18 cellular contexts compared by ENCODE assay signal in genomic region chr5:107555425-107556090, GRCh38.
DNase-seq lines count a peak whose midpoint lies in the region; ATAC-seq, FAIRE-seq and TF ChIP-seq lines count a peak whose summit lies in the region.
"Had no signal": no experiment of that assay in that cellular context is flagged by ENCODE, and none has a peak within 500 bp of the region (broad histone marks: within the 10 kb centered on the region; RNA-seq: fewer than 3 reads in every experiment).

No MANE protein-coding gene starts in this region.

- H3K36me3 ChIP-seq in PC-9 (ENCODE audit: low read depth) (no peaks in the 10 kb centered on the region; the same call in 1 of the 2 replicates), H1 (ENCODE audit: control insufficient read depth in 2 of 4, insufficient read depth in 4 of 4, low read length in 3 of 4) (no peaks in the 10 kb centered on the region), neural progenitor cell (peaks cover 4% of the 10 kb centered on the region)
- H3K36me3 ChIP-seq: BLaER1 treated with 17β-estradiol and CSF1 and Interleukin-3, amounts not matched to agents 10 nM and 100 nM; spleen had no signal

- CTCF ChIA-PET in PC-9 (lab: Charles Lee) (interaction anchor here (0.6 to 1.2 kb wide), 3 partner anchors 9 to 117 kb away, joined by 4 to 6 read pairs (median 4); no protein-coding TSS in a partner anchor), H1 (lab: Charles Lee; ENCODE audit: partially characterized antibody) (interaction anchor here (0.5 to 1.1 kb wide), 3 partner anchors 16 to 123 kb away, joined by 3 to 5 read pairs (median 3); no protein-coding TSS in a partner anchor)

- H3K18ac ChIP-seq in H1 (ENCODE audit: extremely low read depth, low read length) = no peak overlapping the region

- peak overlapping the region; percentile 67 for H2BK120ac ChIP-seq in H1 (replicated peaks; ENCODE audit: low read depth, low read length)

- no peak for TF ChIP-seq EP300 in H1 (IDR thresholded peaks at IDR 0.05; ENCODE audit: borderline replicate concordance in 1 of 2, low read depth in 2 of 2, low read length in 2 of 2)

- H3K14ac ChIP-seq in H1 (ENCODE audit: insufficient read length) = no peak overlapping the region

- H3K79me2 ChIP-seq in PC-9 (ENCODE audit: low read depth) = peaks cover 92% of the 10 kb centered on the region
- H3K79me2 ChIP-seq in H1 (ENCODE audit: control insufficient read depth in 1 of 2, insufficient read depth in 2 of 2, low read length in 2 of 2) = peaks cover 0 to 4% of the 10 kb centered on the region in 2 experiments; a peak in 1 of 4 replicates
- H3K79me2 ChIP-seq in neural progenitor cell (ENCODE audit: low read depth) = peaks cover 100% of the 10 kb centered on the region

- H3K23ac ChIP-seq in H1 (ENCODE audit: insufficient read length) = no peak overlapping the region

- H4K20me1 ChIP-seq in PC-9 (ENCODE audit: insufficient read depth) (no peaks in the 10 kb centered on the region), H1 (replicated peaks in 1 of 2; ENCODE audit: control insufficient read depth in 1 of 2, insufficient read depth in 2 of 2, low read length in 2 of 2) (no peaks in the 10 kb centered on the region), neural progenitor cell (ENCODE audit: low read depth) (peaks cover 100% of the 10 kb centered on the region)
- H4K20me1 ChIP-seq: BLaER1 treated with 17β-estradiol and CSF1 and Interleukin-3, amounts not matched to agents 10 nM and 100 nM had no signal

- H3K79me1 ChIP-seq in H1 (ENCODE audit: low read depth, low read length) = no peaks in the 10 kb centered on the region

- no TSS peak for BruUV-seq in PC-9 (replicated peaks; lab: Mats Ljungman, UMichigan)

- no peak overlapping the region for H2BK12ac ChIP-seq in H1 (ENCODE audit: low read depth, low read length)

- no peaks in the 10 kb centered on the region for H3K23me2 ChIP-seq in H1 (ENCODE audit: low read depth, low read length)

- no peak overlapping the region for H3K27ac Mint-ChIP-seq in neural progenitor cell
- H3K27ac Mint-ChIP-seq: naive thymus-derived CD8-positive, alpha-beta T cell had no signal

- H3K9me2 ChIP-seq in PC-9 (ENCODE audit: insufficient read depth) = no peaks in the 10 kb centered on the region

- DNase-seq in ELR (ENCODE audit: low read depth) (peak; percentile 86), PC-9 (peak in 1 of 2 experiments; percentile 67), H1 (ENCODE audit: low read depth in 1 of 2, low spot score in 2 of 2) (no peak), retinal pigment epithelial cell (ENCODE audit: low read depth) (peak; percentile 89), neural progenitor cell (ENCODE audit: low spot score) (no peak), NCI-H748 treated with DMSO at 0.1 percent for 48 hours (lab: John Stamatoyannopoulos, UW) (no peak), NCI-H345 (lab: John Stamatoyannopoulos, UW) (no peak)
- DNase-seq: amygdala; effector memory CD4-positive, alpha-beta T cell; head of caudate nucleus; naive thymus-derived CD8-positive, alpha-beta T cell; NCI-H226; NK-92 treated with Interleukin-12 subunit alpha and Interleukin-12 subunit beta, amount 100 ng/mL, for 24 hours; SJCRH30; spleen; testis had no signal

- intact Hi-C loops in PC-9 (cut with micrococcal nuclease; ENCODE audit: unreplicated experiment) = loop anchor here (2.0 kb wide), 1 partner anchor 131 kb away; no protein-coding TSS in a partner anchor

- H3K4ac ChIP-seq in H1 (replicated peaks; ENCODE audit: insufficient read length, low read depth, low read length) = no peak overlapping the region

- no peaks in the 10 kb centered on the region for H3K9me3 ChIP-seq in PC-9 (ENCODE audit: insufficient read depth, low read depth)
- no peaks in the 10 kb centered on the region for H3K9me3 ChIP-seq in H1 (ENCODE audit: insufficient read depth in 2 of 2, low read depth in 1 of 2, low read length in 1 of 2)
- H3K9me3 ChIP-seq in neural progenitor cell (ENCODE audit: low read depth) = no peaks in the 10 kb centered on the region
- H3K9me3 ChIP-seq: BLaER1 treated with 17β-estradiol and CSF1 and Interleukin-3, amounts not matched to agents 10 nM and 100 nM; SJCRH30; spleen; testis had no signal

- H3K4me3 ChIP-seq in PC-9 = no peak overlapping the region
- H3K4me3 ChIP-seq in H1 (ENCODE audit: extremely low read depth in 1 of 4, insufficient read depth in 2 of 4, low read depth in 3 of 4, low read length in 4 of 4) = no peak overlapping the region
- no peak overlapping the region for H3K4me3 ChIP-seq in retinal pigment epithelial cell (ENCODE audit: low read length)
- no peak overlapping the region for H3K4me3 ChIP-seq in neural progenitor cell
- H3K4me3 ChIP-seq: BLaER1 treated with 17β-estradiol and CSF1 and Interleukin-3, amounts not matched to agents 10 nM and 100 nM; SJCRH30; spleen; testis had no signal

- POLR2A ChIA-PET in PC-9 (lab: Charles Lee; ENCODE audit: unreplicated experiment) = interaction anchor here (0.7 kb wide), 2 partner anchors 117 to 337 kb away, joined by 3 to 37 read pairs; no protein-coding TSS in a partner anchor
- POLR2A ChIA-PET in H1 (lab: Charles Lee; ENCODE audit: partially characterized antibody) = no interaction called here

- TF ChIP-seq CTCF in PC-9 (conservative IDR thresholded peaks at IDR 0.05) (no peak), H1 (IDR thresholded peaks at IDR 0.05; ENCODE audit: control extremely low read depth in 1 of 3, insufficient read depth in 1 of 3, low read depth in 1 of 3, low read length in 3 of 3) (no peak), retinal pigment epithelial cell (conservative IDR thresholded peaks at IDR 0.05; ENCODE audit: low read depth, low read length) (no peak), neural progenitor cell (IDR thresholded peaks at IDR 0.05) (no peak)

- no peaks in the 10 kb centered on the region for H3K9me3 Mint-ChIP-seq in neural progenitor cell
- H3K9me3 Mint-ChIP-seq: naive thymus-derived CD8-positive, alpha-beta T cell had no signal

- H3K56ac ChIP-seq in H1 (replicated peaks; ENCODE audit: insufficient read length, low read depth, low read length) = no peak overlapping the region

- H2AK5ac ChIP-seq in H1 (ENCODE audit: low read depth, low read length) = no peak overlapping the region

- peak overlapping the region; percentile 25 for H3K4me2 ChIP-seq in PC-9
- no peak overlapping the region for H3K4me2 ChIP-seq in H1 (ENCODE audit: insufficient read depth in 1 of 2, low read depth in 2 of 2, low read length in 2 of 2)
- no peak overlapping the region for H3K4me2 ChIP-seq in neural progenitor cell
- H3K4me2 ChIP-seq: BLaER1 treated with 17β-estradiol and CSF1 and Interleukin-3, amounts not matched to agents 10 nM and 100 nM had no signal

- no peak overlapping the region for H4K5ac ChIP-seq in H1 (ENCODE audit: insufficient read length, low read depth, low read length)

- H3F3A ChIP-seq in PC-9 (ENCODE audit: insufficient read depth, low read depth) = peaks cover 38% of the 10 kb centered on the region
- H3F3A ChIP-seq in neural progenitor cell (ENCODE audit: low read depth) = peaks cover 22% of the 10 kb centered on the region

- H3K4me1 ChIP-seq in PC-9 (replicated peaks; ENCODE audit: insufficient read depth) (peaks cover 58% of the 10 kb centered on the region), H1 (replicated peaks in 1 of 4; ENCODE audit: control insufficient read depth in 3 of 4, insufficient read depth in 4 of 4, low read length in 3 of 4) (peaks cover 0 to 14% (median 4%) of the 10 kb centered on the region in 4 experiments; a peak in 3 of 7 replicates), neural progenitor cell (peaks cover 38% of the 10 kb centered on the region)
- H3K4me1 ChIP-seq: spleen, testis had no signal

- WGBS in H1 (ENCODE audit: extremely low coverage in 1 of 2, insufficient coverage in 1 of 2, insufficient read length in 1 of 2, insufficient replicate concordance in 2 of 2, low coverage in 1 of 2, low lambda C conversion rate in 2 of 2, missing lambda C conversion rate in 1 of 2), 2 experiments = 86% methylated on average over 4 of the region's 4 CpGs; no CpG with 5 or more reads in 1 of the 2 experiments

- H2BK20ac ChIP-seq in H1 (ENCODE audit: low read length) = 0 out of 2 replicates have a peak overlapping the region, but pooled peaks have one; percentile 8

- H3K36me3 Mint-ChIP-seq in neural progenitor cell = no peaks in the 10 kb centered on the region
- H3K36me3 Mint-ChIP-seq: naive thymus-derived CD8-positive, alpha-beta T cell had no signal

- no peaks in the 10 kb centered on the region for H3K27me3 Mint-ChIP-seq in neural progenitor cell (ENCODE audit: insufficient read depth, low read depth)

- H3K4me3 Mint-ChIP-seq in neural progenitor cell = no peak overlapping the region
- H3K4me3 Mint-ChIP-seq: naive thymus-derived CD8-positive, alpha-beta T cell had no signal

- H3K27me3 ChIP-seq in PC-9 (ENCODE audit: insufficient read depth, low read depth) (no peaks in the 10 kb centered on the region), H1 (replicated peaks in 1 of 4; ENCODE audit: control insufficient read depth in 3 of 4, extremely low read depth in 1 of 4, insufficient read depth in 3 of 4, low read length in 3 of 4) (no peaks in the 10 kb centered on the region), neural progenitor cell (no peaks in the 10 kb centered on the region)
- H3K27me3 ChIP-seq: BLaER1 treated with 17β-estradiol and CSF1 and Interleukin-3, amounts not matched to agents 10 nM and 100 nM; SJCRH30; spleen; testis had no signal

- H3K4me1 Mint-ChIP-seq in neural progenitor cell = peaks cover 73% of the 10 kb centered on the region
- H3K4me1 Mint-ChIP-seq: naive thymus-derived CD8-positive, alpha-beta T cell had no signal

- TF ChIP-seq RAD21 in H1 (IDR thresholded peaks at IDR 0.05 in 1 of 2, conservative IDR thresholded peaks at IDR 0.05 in 1 of 2; ENCODE audit: low read depth in 2 of 2, low read length in 2 of 2) = no peak

- FAIRE-seq in H1 (lab: Jason Lieb, UNC) = no peak

- H3K27ac ChIP-seq in PC-9 = peak overlapping the region; percentile 96
- H3K27ac ChIP-seq in H1 (ENCODE audit: low read depth, low read length) = no peak overlapping the region
- H3K27ac ChIP-seq in neural progenitor cell = no peak overlapping the region
- H3K27ac ChIP-seq: BLaER1 treated with 17β-estradiol and CSF1 and Interleukin-3, amounts not matched to agents 10 nM and 100 nM; SJCRH30; spleen; testis had no signal

- peak overlapping the region; percentile 34 for H4K91ac ChIP-seq in H1 (replicated peaks; ENCODE audit: insufficient read length, low read length)

- ATAC-seq in GM18520 (IDR thresholded peaks at IDR 0.05; ENCODE audit: unreplicated experiment) = no peak
- ATAC-seq: naive thymus-derived CD8-positive, alpha-beta T cell had no signal

- H2AFZ ChIP-seq in PC-9 (no peak overlapping the region), H1 (ENCODE audit: low read length) (no peak overlapping the region), neural progenitor cell (replicated peaks) (no peak overlapping the region)

- H2BK5ac ChIP-seq in H1 (ENCODE audit: low read depth, low read length) = no peak overlapping the region

- no peak overlapping the region for H2BK15ac ChIP-seq in H1 (ENCODE audit: low read length)

- H3K9ac ChIP-seq in H1 (replicated peaks in 1 of 4; ENCODE audit: extremely low read depth in 1 of 4, low read depth in 3 of 4, low read length in 3 of 4) = no peak overlapping the region
- H3K9ac ChIP-seq in neural progenitor cell = no peak overlapping the region
- H3K9ac ChIP-seq: BLaER1 treated with 17β-estradiol and CSF1 and Interleukin-3, amounts not matched to agents 10 nM and 100 nM had no signal

- no peak for TF ChIP-seq POLR2A in H1 (IDR thresholded peaks at IDR 0.05; ENCODE audit: control extremely low read depth in 1 of 2, low read depth in 2 of 2, low read length in 2 of 2)

- no peak overlapping the region for H4K8ac ChIP-seq in H1 (ENCODE audit: extremely low read depth, insufficient read depth, low read length)

Comparison
In these comparisons a context has a peak if more than half of its experiments do, and no peak if none do; other contexts are left out.
1. DNase-seq: peak in ELR (single experiment) and retinal pigment epithelial cell (single experiment); none in H1 (0 of 2), neural progenitor cell (single experiment), NCI-H748 treated with DMSO at 0.1 percent for 48 hours (single experiment) and NCI-H345 (single experiment).